35 cellular contexts compared by ENCODE assay signal in genomic region chr11:21484039-21484438, GRCh38.
"Had no signal": no experiment of that assay in that cellular context is flagged by ENCODE, and none has a peak within 500 bp of the region (broad histone marks: within the 10 kb centered on the region; RNA-seq: fewer than 3 reads in every experiment).

No MANE protein-coding gene starts in this region.

- H3K9me3 ChIP-seq: MG63 had no signal

- DNase-seq: MG63, MM.1S, MV-4-11, NCI-H1048, NCI-H1092, NCI-H1092 treated with DMSO at 0.1 percent for 48 hours, NCI-H1105, NCI-H1105 treated with DMSO at 0.1 percent for 48 hours, NCI-H1417, NCI-H1417 treated with DMSO at 0.1 percent for 48 hours, NCI-H1436, NCI-H1436 treated with DMSO at 0.1 percent for 48 hours, NCI-H146, NCI-H1694, NCI-H1694 treated with DMSO at 0.1 percent for 48 hours, NCI-H187, NCI-H187 treated with DMSO at 0.1 percent for 48 hours, NCI-H1930, NCI-H2029, NCI-H2029 treated with DMSO at 0.1 percent for 48 hours, NCI-H2081, NCI-H2081 treated with DMSO at 0.1 percent for 48 hours, NCI-H2107, NCI-H2171, NCI-H2171 treated with DMSO at 0.1 percent for 48 hours, NCI-H2227 treated with DMSO at 0.1 percent for 48 hours, NCI-H226, NCI-H345, NCI-H446, NCI-H446 treated with DMSO at 0.1 percent for 48 hours, NCI-H510A, NCI-H510A treated with DMSO at 0.1 percent for 48 hours, NCI-H524, NCI-H524 treated with DMSO at 0.1 percent for 48 hours, NCI-H526 had no signal

- H3K4me3 ChIP-seq: MG63 had no signal

- H3K36me3 ChIP-seq: MG63 had no signal

- H3K27me3 ChIP-seq: MG63 had no signal
